Comparison of ENCODE assay signal across 10 cellular contexts in genomic region chr1:43822040-43822439, GRCh38.
DNase-seq lines count a peak whose midpoint lies in the region; ATAC-seq and TF ChIP-seq lines count a peak whose summit lies in the region.
"Had no signal": no experiment of that assay in that cellular context is flagged by ENCODE, and none has a peak within 500 bp of the region (broad histone marks: within the 10 kb centered on the region; RNA-seq: fewer than 3 reads in every experiment).

No MANE protein-coding gene starts in this region.

- no peaks in the 10 kb centered on the region for H3K9me3 ChIP-seq in adrenal gland (replicated peaks in 1 of 3)

- H3K36me3 ChIP-seq in adrenal gland (replicated peaks in 1 of 2) = no peaks in the 10 kb centered on the region

- intact Hi-C loops in adrenal gland (cut with DNase I) (no loop called here), left ventricle myocardium superior (cut with micrococcal nuclease) (no loop called here)

- H3K27me3 ChIP-seq in adrenal gland = no peaks in the 10 kb centered on the region

- TF ChIP-seq CTCF in adrenal gland (IDR thresholded peaks at IDR 0.05) = no peak

- TF ChIP-seq POLR2A in adrenal gland (IDR thresholded peaks at IDR 0.05) = no peak

- no peak overlapping the region for H3K4me3 ChIP-seq in adrenal gland

- WGBS in adrenal gland, 4 donors = 23 to 34% (median 24%) methylated on average over 3 of the region's 3 CpGs

- peak; percentile 55 for ATAC-seq in left ventricle myocardium superior
- no peak for ATAC-seq in activated CD4-positive, CD25-positive, alpha-beta regulatory T cell treated with anti-CD3 and anti-CD28 coated beads, Interleukin-2, amount 50 U/mL, for 24 hours
- no peak for ATAC-seq in HG02885 (IDR thresholded peaks at IDR 0.05; ENCODE audit: poor library complexity, unreplicated experiment)

- H3K27ac ChIP-seq in adrenal gland = peak overlapping the region in 1 of 5 donors; percentile 23
- H3K27ac ChIP-seq: VCaP had no signal

- DNase-seq in HK-2 (ENCODE audit: unreplicated experiment) (peak; percentile 56), adrenal gland (peak in 6 of 7 donors; percentile 23 to 59 (median 44)), left ventricle myocardium superior (no peak), stromal cell of bone marrow (ENCODE audit: low read depth) (peak; percentile 73), NCI-H1436 treated with DMSO at 0.1 percent for 48 hours (lab: John Stamatoyannopoulos, UW) (no peak), DMS79 treated with DMSO at 0.1 percent for 48 hours (lab: John Stamatoyannopoulos, UW) (no peak)
- DNase-seq: NCI-H2029 treated with DMSO at 0.1 percent for 48 hours had no signal

- H3K4me1 ChIP-seq in adrenal gland (replicated peaks in 1 of 2) = peaks cover 10 to 13% of the 10 kb centered on the region in 2 donors

Comparison
In these comparisons a context has a peak if more than half of its experiments do, and no peak if none do; other contexts are left out.
1. DNase-seq: peak in HK-2 (single experiment), adrenal gland (6 of 7) and stromal cell of bone marrow (single experiment); none in left ventricle myocardium superior (single experiment), NCI-H1436 treated with DMSO at 0.1 percent for 48 hours (single experiment) and DMS79 treated with DMSO at 0.1 percent for 48 hours (single experiment).